In genomic region chr10:131555406-131555805, GRCh38 we compare ENCODE assay signal across 26 cellular contexts.
"Had no signal": no experiment of that assay in that cellular context is flagged by ENCODE, and none has a peak within 500 bp of the region (broad histone marks: within the 10 kb centered on the region; RNA-seq: fewer than 3 reads in every experiment).

No MANE protein-coding gene starts in this region.

- H3K4me1 Mint-ChIP-seq: immature natural killer cell; natural killer cell; stimulated activated memory B cell treated with anti-CD40 and anti-IgM and Interleukin-4, amounts not matched to agents 10 μg/mL and 1 μg/mL and 100 μg/mL, for 72 hours had no signal

- H3K4me3 Mint-ChIP-seq: immature natural killer cell; natural killer cell; stimulated activated memory B cell treated with anti-CD40 and anti-IgM and Interleukin-4, amounts not matched to agents 10 μg/mL and 1 μg/mL and 100 μg/mL, for 72 hours had no signal

- H3K27me3 Mint-ChIP-seq: stimulated activated memory B cell treated with anti-CD40 and anti-IgM and Interleukin-4, amounts not matched to agents 10 μg/mL and 1 μg/mL and 100 μg/mL, for 72 hours had no signal

- H3K36me3 Mint-ChIP-seq: immature natural killer cell; natural killer cell; stimulated activated memory B cell treated with anti-CD40 and anti-IgM and Interleukin-4, amounts not matched to agents 10 μg/mL and 1 μg/mL and 100 μg/mL, for 72 hours had no signal

- H3K36me3 ChIP-seq: esophagus squamous epithelium, lower lobe of right lung, pancreas, right atrium auricular region, tibial nerve, upper lobe of left lung, uterus had no signal

- H3K27ac ChIP-seq: coronary artery, esophagus squamous epithelium, lower lobe of right lung, pancreas, right atrium auricular region, testis, tibial nerve, upper lobe of left lung, uterus had no signal

- H3K4me1 ChIP-seq: esophagus squamous epithelium, lower lobe of right lung, pancreas, right atrium auricular region, testis, tibial nerve, upper lobe of left lung, uterus had no signal

- H3K27me3 ChIP-seq: pancreas, right atrium auricular region, testis, tibial nerve, uterus had no signal

- H3K4me3 ChIP-seq: coronary artery, esophagus squamous epithelium, lower lobe of right lung, pancreas, right atrium auricular region, smooth muscle cell, testis, tibial nerve, upper lobe of left lung, uterus had no signal

- H3K27ac Mint-ChIP-seq: immature natural killer cell; natural killer cell; progenitor cell of endocrine pancreas; stimulated activated memory B cell treated with anti-CD40 and anti-IgM and Interleukin-4, amounts not matched to agents 10 μg/mL and 1 μg/mL and 100 μg/mL, for 72 hours had no signal

- H3K9me3 Mint-ChIP-seq: immature natural killer cell; natural killer cell; stimulated activated memory B cell treated with anti-CD40 and anti-IgM and Interleukin-4, amounts not matched to agents 10 μg/mL and 1 μg/mL and 100 μg/mL, for 72 hours had no signal

- H3K9me3 ChIP-seq: esophagus squamous epithelium, lower lobe of right lung, pancreas, right atrium auricular region, testis, tibial nerve, upper lobe of left lung, uterus had no signal

- DNase-seq: dermis blood vessel endothelial cell; effector memory CD4-positive, alpha-beta T cell; erythroblast; esophagus squamous epithelium; foreskin melanocyte; hypothalamus; immature natural killer cell; left ventricle myocardium superior; lower lobe of right lung; natural killer cell; nucleus accumbens; pancreas; stimulated activated CD4-positive, alpha-beta T cell treated with anti-CD3 and anti-CD28 coated beads, Interleukin-2, amount 100 ng/mL, for 24 hours; stimulated activated CD4-positive, alpha-beta T cell treated with anti-CD3 and anti-CD28 coated beads, Interleukin-4, amount 100 ng/mL, for 24 hours; stimulated activated naive CD8-positive, alpha-beta T cell treated with anti-CD3 and anti-CD28 coated beads, Interleukin-15, Interleukin-2, amounts not matched to agents 100 U/mL and 50 U/mL, for 24 hours; substantia nigra; testis; uterus had no signal

- H3K4me2 ChIP-seq: smooth muscle cell had no signal

- ATAC-seq: left ventricle myocardium superior, lower lobe of right lung, natural killer cell, pancreas, sciatic nerve had no signal
